In genomic region chr7:77696643-77697534, GRCh38 we compare ENCODE assay signal across 1 cellular context.
TF ChIP-seq lines count a peak whose summit lies in the region.

No MANE protein-coding gene starts in this region.

TF ChIP-seq in K562, 482 proteins besides CTCF, POLR2A, EP300 and RAD21 (continued from another document and continues in another):
- TF ChIP-seq SAP30 (IDR thresholded peaks at IDR 0.05; ENCODE audit: borderline replicate concordance, insufficient read depth, low read depth, low read length, poor library complexity, severe bottlenecking) = peak; percentile 75
- no peak for TF ChIP-seq GABPB2 (CRISPR knock-in tag; conservative IDR thresholded peaks at IDR 0.05)
- no peak for TF ChIP-seq ETS1 (conservative IDR thresholded peaks at IDR 0.05; ENCODE audit: control insufficient read depth, low read depth, low read length)
- TF ChIP-seq ZNF75A (CRISPR knock-in tag; IDR thresholded peaks at IDR 0.05) = no peak
- no peak for TF ChIP-seq BHLHE40 (IDR thresholded peaks at IDR 0.05; ENCODE audit: low read length)
- TF ChIP-seq ZFP91 (CRISPR knock-in tag; IDR thresholded peaks at IDR 0.05) = no peak; the same call in 1 of the 2 replicates
- TF ChIP-seq ZNF444 (CRISPR knock-in tag; IDR thresholded peaks at IDR 0.05) = no peak
- peak in 1 of 3 experiments; percentile 43; a peak in 1 of 6 replicates for TF ChIP-seq ZBTB11 (CRISPR knock-in tag; IDR thresholded peaks at IDR 0.05)
- no peak for TF ChIP-seq FOS (IDR thresholded peaks at IDR 0.05; ENCODE audit: extremely low read depth, insufficient read length)
- TF ChIP-seq ZNF589 (CRISPR knock-in tag; IDR thresholded peaks at IDR 0.05; ENCODE audit: low read depth) = no peak
- TF ChIP-seq ZZZ3 (IDR thresholded peaks at IDR 0.05) = no peak
- TF ChIP-seq ZNF696 (CRISPR knock-in tag; conservative IDR thresholded peaks at IDR 0.05) = no peak
- no peak for TF ChIP-seq KDM4B (IDR thresholded peaks at IDR 0.05; ENCODE audit: borderline replicate concordance in 2 of 2, low read depth in 1 of 2)
- TF ChIP-seq SUPT5H (IDR thresholded peaks at IDR 0.05) = no peak
- TF ChIP-seq NEUROD1 (IDR thresholded peaks at IDR 0.05; ENCODE audit: borderline replicate concordance, low read depth, low read length, partially characterized antibody) = no peak
- TF ChIP-seq ELF4 (CRISPR knock-in tag; IDR thresholded peaks at IDR 0.05) = no peak
- TF ChIP-seq PATZ1 (CRISPR knock-in tag; IDR thresholded peaks at IDR 0.05; ENCODE audit: borderline replicate concordance) = no peak; the same call in 1 of the 2 replicates
- TF ChIP-seq ATF7 (IDR thresholded peaks at IDR 0.05) = no peak; the same call in 1 of the 2 replicates
- TF ChIP-seq CREM (IDR thresholded peaks at IDR 0.05; ENCODE audit: low read depth) = no peak; the same call in 1 of the 2 replicates
- no peak for TF ChIP-seq ZNF407 (IDR thresholded peaks at IDR 0.05; ENCODE audit: low read depth)
- TF ChIP-seq RBM17 (IDR thresholded peaks at IDR 0.05; ENCODE audit: borderline replicate concordance, low read depth, low read length) = no peak
- peak; percentile 71 for TF ChIP-seq PCBP1 (IDR thresholded peaks at IDR 0.05; ENCODE audit: low read depth, low read length, poor library complexity, severe bottlenecking)
- TF ChIP-seq FOXK2 (conservative IDR thresholded peaks at IDR 0.05 in 1 of 2, IDR thresholded peaks at IDR 0.05 in 1 of 2; ENCODE audit: low read depth in 2 of 2) = no peak; a peak in 1 of 4 replicates
- TF ChIP-seq STAT5B (CRISPR knock-in tag; IDR thresholded peaks at IDR 0.05) = no peak
- TF ChIP-seq TFAM (CRISPR knock-in tag; conservative IDR thresholded peaks at IDR 0.05) = no peak
- TF ChIP-seq GTF2B (IDR thresholded peaks at IDR 0.05; ENCODE audit: extremely low read depth, insufficient read length) = no peak
- TF ChIP-seq EWSR1 (IDR thresholded peaks at IDR 0.05; ENCODE audit: borderline replicate concordance, low read depth, partially characterized antibody) = no peak
- no peak for TF ChIP-seq ZNF76 (CRISPR knock-in tag; IDR thresholded peaks at IDR 0.05; ENCODE audit: borderline replicate concordance)
- no peak for TF ChIP-seq RNF219 (CRISPR knock-in tag; IDR thresholded peaks at IDR 0.05)
- TF ChIP-seq PKNOX1 (IDR thresholded peaks at IDR 0.05) = no peak; the same call in 1 of the 2 replicates
- no peak for TF ChIP-seq TCF3 (CRISPR knock-in tag; IDR thresholded peaks at IDR 0.05)
- no peak for TF ChIP-seq BRD4 (IDR thresholded peaks at IDR 0.05)
- TF ChIP-seq E2F3 (CRISPR knock-in tag; IDR thresholded peaks at IDR 0.05) = peak; percentile 7; the same call in 1 of the 2 replicates
- no peak for TF ChIP-seq MCM3 (IDR thresholded peaks at IDR 0.05)
- no peak for TF ChIP-seq RBM25 (IDR thresholded peaks at IDR 0.05; ENCODE audit: low read depth, low read length, severe bottlenecking)
- no peak; the same call in 1 of the 2 replicates for TF ChIP-seq ZNF830 (CRISPR knock-in tag; IDR thresholded peaks at IDR 0.05)
- no peak for TF ChIP-seq PHF8 (IDR thresholded peaks at IDR 0.05; ENCODE audit: borderline replicate concordance, low read length)
- TF ChIP-seq NR2C1 (IDR thresholded peaks at IDR 0.05) = no peak
- TF ChIP-seq NR2C1 (tag; IDR thresholded peaks at IDR 0.05) = no peak
- TF ChIP-seq FOXA1 (IDR thresholded peaks at IDR 0.05; ENCODE audit: borderline replicate concordance) = no peak
